Comparison of ENCODE assay signal across 1 cellular context in genomic region chr20:48738399-48739304, GRCh38.
TF ChIP-seq lines count a peak whose summit lies in the region.

No MANE protein-coding gene starts in this region.

TF ChIP-seq in GM12878, 131 proteins besides CTCF, POLR2A, EP300 and RAD21 (continued from another document and continues in another):
- no peak for TF ChIP-seq CEBPZ (IDR thresholded peaks at IDR 0.05; ENCODE audit: low read depth, low read length)
- TF ChIP-seq RBBP5 (conservative IDR thresholded peaks at IDR 0.05), result no peak
- no peak; the same call in 1 of the 2 replicates for TF ChIP-seq RB1 (IDR thresholded peaks at IDR 0.05; ENCODE audit: borderline replicate concordance)
- TF ChIP-seq JUNB (IDR thresholded peaks at IDR 0.05), result peak; percentile 99
- peak; percentile 96 for TF ChIP-seq TBL1XR1 (IDR thresholded peaks at IDR 0.05; ENCODE audit: low read depth, low read length)
- no peak for TF ChIP-seq STAT3 (IDR thresholded peaks at IDR 0.05; ENCODE audit: low read depth, low read length)
- 0 out of 2 replicates have a peak, but pooled peaks have one; percentile 6 for TF ChIP-seq SMC3 (IDR thresholded peaks at IDR 0.05; ENCODE audit: borderline replicate concordance, low read length)
- no peak for TF ChIP-seq ZNF384 (IDR thresholded peaks at IDR 0.05; ENCODE audit: borderline replicate concordance, low read depth, low read length)
- TF ChIP-seq MTA3 (IDR thresholded peaks at IDR 0.05; ENCODE audit: borderline replicate concordance, low read length), result peak; percentile 99; the same call in 1 of the 2 replicates
- TF ChIP-seq CEBPB (IDR thresholded peaks at IDR 0.05; ENCODE audit: borderline replicate concordance in 1 of 2, low read depth in 2 of 2, low read length in 2 of 2), result peak in 1 of 2 experiments; percentile 98; a peak in 2 of 4 replicates
- no peak for TF ChIP-seq E4F1 (IDR thresholded peaks at IDR 0.05; ENCODE audit: borderline replicate concordance, partially characterized antibody)
- peak; percentile 73 for TF ChIP-seq MYC (IDR thresholded peaks at IDR 0.05; ENCODE audit: insufficient read depth, insufficient read length, insufficient replicate concordance, low read length, severe bottlenecking)
- TF ChIP-seq, protein P1, sequence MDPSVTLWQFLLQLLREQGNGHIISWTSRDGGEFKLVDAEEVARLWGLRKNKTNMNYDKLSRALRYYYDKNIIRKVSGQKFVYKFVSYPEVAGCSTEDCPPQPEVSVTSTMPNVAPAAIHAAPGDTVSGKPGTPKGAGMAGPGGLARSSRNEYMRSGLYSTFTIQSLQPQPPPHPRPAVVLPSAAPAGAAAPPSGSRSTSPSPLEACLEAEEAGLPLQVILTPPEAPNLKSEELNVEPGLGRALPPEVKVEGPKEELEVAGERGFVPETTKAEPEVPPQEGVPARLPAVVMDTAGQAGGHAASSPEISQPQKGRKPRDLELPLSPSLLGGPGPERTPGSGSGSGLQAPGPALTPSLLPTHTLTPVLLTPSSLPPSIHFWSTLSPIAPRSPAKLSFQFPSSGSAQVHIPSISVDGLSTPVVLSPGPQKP (IDR thresholded peaks at IDR 0.05; ENCODE audit: low read depth, low read length), result no peak
- TF ChIP-seq PML (IDR thresholded peaks at IDR 0.05; ENCODE audit: low read length), result peak; percentile 98
- TF ChIP-seq ZZZ3 (IDR thresholded peaks at IDR 0.05; ENCODE audit: control insufficient read depth, insufficient read length, low read depth), result no peak
- TF ChIP-seq, protein P2, sequence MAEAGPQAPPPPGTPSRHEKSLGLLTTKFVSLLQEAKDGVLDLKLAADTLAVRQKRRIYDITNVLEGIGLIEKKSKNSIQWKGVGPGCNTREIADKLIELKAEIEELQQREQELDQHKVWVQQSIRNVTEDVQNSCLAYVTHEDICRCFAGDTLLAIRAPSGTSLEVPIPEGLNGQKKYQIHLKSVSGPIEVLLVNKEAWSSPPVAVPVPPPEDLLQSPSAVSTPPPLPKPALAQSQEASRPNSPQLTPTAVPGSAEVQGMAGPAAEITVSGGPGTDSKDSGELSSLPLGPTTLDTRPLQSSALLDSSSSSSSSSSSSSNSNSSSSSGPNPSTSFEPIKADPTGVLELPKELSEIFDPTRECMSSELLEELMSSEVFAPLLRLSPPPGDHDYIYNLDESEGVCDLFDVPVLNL (IDR thresholded peaks at IDR 0.05; ENCODE audit: low read depth, low read length), result no peak
- TF ChIP-seq CBFB (IDR thresholded peaks at IDR 0.05; ENCODE audit: low read depth), result peak; percentile 92
- TF ChIP-seq TARDBP (IDR thresholded peaks at IDR 0.05; ENCODE audit: borderline replicate concordance), result no peak; the same call in 1 of the 2 replicates
- TF ChIP-seq, protein P3, sequence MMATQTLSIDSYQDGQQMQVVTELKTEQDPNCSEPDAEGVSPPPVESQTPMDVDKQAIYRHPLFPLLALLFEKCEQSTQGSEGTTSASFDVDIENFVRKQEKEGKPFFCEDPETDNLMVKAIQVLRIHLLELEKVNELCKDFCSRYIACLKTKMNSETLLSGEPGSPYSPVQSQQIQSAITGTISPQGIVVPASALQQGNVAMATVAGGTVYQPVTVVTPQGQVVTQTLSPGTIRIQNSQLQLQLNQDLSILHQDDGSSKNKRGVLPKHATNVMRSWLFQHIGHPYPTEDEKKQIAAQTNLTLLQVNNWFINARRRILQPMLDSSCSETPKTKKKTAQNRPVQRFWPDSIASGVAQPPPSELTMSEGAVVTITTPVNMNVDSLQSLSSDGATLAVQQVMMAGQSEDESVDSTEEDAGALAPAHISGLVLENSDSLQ (IDR thresholded peaks at IDR 0.05), result peak; percentile 88
- peak; percentile 92 for TF ChIP-seq NBN (IDR thresholded peaks at IDR 0.05)
- TF ChIP-seq, protein P4, sequence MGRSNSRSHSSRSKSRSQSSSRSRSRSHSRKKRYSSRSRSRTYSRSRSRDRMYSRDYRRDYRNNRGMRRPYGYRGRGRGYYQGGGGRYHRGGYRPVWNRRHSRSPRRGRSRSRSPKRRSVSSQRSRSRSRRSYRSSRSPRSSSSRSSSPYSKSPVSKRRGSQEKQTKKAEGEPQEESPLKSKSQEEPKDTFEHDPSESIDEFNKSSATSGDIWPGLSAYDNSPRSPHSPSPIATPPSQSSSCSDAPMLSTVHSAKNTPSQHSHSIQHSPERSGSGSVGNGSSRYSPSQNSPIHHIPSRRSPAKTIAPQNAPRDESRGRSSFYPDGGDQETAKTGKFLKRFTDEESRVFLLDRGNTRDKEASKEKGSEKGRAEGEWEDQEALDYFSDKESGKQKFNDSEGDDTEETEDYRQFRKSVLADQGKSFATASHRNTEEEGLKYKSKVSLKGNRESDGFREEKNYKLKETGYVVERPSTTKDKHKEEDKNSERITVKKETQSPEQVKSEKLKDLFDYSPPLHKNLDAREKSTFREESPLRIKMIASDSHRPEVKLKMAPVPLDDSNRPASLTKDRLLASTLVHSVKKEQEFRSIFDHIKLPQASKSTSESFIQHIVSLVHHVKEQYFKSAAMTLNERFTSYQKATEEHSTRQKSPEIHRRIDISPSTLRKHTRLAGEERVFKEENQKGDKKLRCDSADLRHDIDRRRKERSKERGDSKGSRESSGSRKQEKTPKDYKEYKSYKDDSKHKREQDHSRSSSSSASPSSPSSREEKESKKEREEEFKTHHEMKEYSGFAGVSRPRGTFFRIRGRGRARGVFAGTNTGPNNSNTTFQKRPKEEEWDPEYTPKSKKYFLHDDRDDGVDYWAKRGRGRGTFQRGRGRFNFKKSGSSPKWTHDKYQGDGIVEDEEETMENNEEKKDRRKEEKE (IDR thresholded peaks at IDR 0.05), result no peak
- TF ChIP-seq BCL11A (IDR thresholded peaks at IDR 0.05; ENCODE audit: low read depth, low read length), result peak; percentile 100
- TF ChIP-seq NR2F1 (conservative IDR thresholded peaks at IDR 0.05), result peak; percentile 85
- TF ChIP-seq RCOR1 (conservative IDR thresholded peaks at IDR 0.05; ENCODE audit: low read depth, low read length), result no peak
- peak; percentile 80 for TF ChIP-seq ATF7 (IDR thresholded peaks at IDR 0.05; ENCODE audit: low read depth)
- TF ChIP-seq EED (IDR thresholded peaks at IDR 0.05; ENCODE audit: low read depth), result peak; percentile 98
- peak; percentile 85 for TF ChIP-seq YY1 (IDR thresholded peaks at IDR 0.05; ENCODE audit: low read depth, low read length)
- TF ChIP-seq POLR2AphosphoS2 (IDR thresholded peaks at IDR 0.05; ENCODE audit: low read depth, low read length), result no peak
- TF ChIP-seq NFYA (IDR thresholded peaks at IDR 0.05; ENCODE audit: borderline replicate concordance, low read depth, low read length), result no peak
- TF ChIP-seq ETV6 (conservative IDR thresholded peaks at IDR 0.05 in 1 of 2, IDR thresholded peaks at IDR 0.05 in 1 of 2; ENCODE audit: borderline replicate concordance in 1 of 2, low read depth in 1 of 2), result peak in 1 of 2 experiments; percentile 87; a peak in 2 of 4 replicates
- TF ChIP-seq NR2C2 (IDR thresholded peaks at IDR 0.05; ENCODE audit: borderline replicate concordance, control insufficient read depth, insufficient read length, low read depth), result no peak
- no peak for TF ChIP-seq HCFC1 (IDR thresholded peaks at IDR 0.05; ENCODE audit: low read length)
- peak; percentile 28; the same call in 1 of the 2 replicates for TF ChIP-seq ZNF207 (IDR thresholded peaks at IDR 0.05; ENCODE audit: borderline replicate concordance)
- TF ChIP-seq, protein P5, sequence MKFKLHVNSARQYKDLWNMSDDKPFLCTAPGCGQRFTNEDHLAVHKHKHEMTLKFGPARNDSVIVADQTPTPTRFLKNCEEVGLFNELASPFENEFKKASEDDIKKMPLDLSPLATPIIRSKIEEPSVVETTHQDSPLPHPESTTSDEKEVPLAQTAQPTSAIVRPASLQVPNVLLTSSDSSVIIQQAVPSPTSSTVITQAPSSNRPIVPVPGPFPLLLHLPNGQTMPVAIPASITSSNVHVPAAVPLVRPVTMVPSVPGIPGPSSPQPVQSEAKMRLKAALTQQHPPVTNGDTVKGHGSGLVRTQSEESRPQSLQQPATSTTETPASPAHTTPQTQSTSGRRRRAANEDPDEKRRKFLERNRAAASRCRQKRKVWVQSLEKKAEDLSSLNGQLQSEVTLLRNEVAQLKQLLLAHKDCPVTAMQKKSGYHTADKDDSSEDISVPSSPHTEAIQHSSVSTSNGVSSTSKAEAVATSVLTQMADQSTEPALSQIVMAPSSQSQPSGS (IDR thresholded peaks at IDR 0.05; ENCODE audit: low read length), result peak; percentile 98
- peak in 1 of 2 experiments; percentile 52; a peak in 1 of 3 replicates for TF ChIP-seq EGR1 (IDR thresholded peaks at IDR 0.05; ENCODE audit: borderline replicate concordance in 1 of 2, low read depth in 2 of 2, low read length in 2 of 2)
- TF ChIP-seq CHD1 (IDR thresholded peaks at IDR 0.05; ENCODE audit: low read depth, low read length), result no peak
- TF ChIP-seq SMARCA5 (IDR thresholded peaks at IDR 0.05), result no peak
- peak; percentile 64 for TF ChIP-seq ZNF24 (IDR thresholded peaks at IDR 0.05)
- TF ChIP-seq, protein P6, sequence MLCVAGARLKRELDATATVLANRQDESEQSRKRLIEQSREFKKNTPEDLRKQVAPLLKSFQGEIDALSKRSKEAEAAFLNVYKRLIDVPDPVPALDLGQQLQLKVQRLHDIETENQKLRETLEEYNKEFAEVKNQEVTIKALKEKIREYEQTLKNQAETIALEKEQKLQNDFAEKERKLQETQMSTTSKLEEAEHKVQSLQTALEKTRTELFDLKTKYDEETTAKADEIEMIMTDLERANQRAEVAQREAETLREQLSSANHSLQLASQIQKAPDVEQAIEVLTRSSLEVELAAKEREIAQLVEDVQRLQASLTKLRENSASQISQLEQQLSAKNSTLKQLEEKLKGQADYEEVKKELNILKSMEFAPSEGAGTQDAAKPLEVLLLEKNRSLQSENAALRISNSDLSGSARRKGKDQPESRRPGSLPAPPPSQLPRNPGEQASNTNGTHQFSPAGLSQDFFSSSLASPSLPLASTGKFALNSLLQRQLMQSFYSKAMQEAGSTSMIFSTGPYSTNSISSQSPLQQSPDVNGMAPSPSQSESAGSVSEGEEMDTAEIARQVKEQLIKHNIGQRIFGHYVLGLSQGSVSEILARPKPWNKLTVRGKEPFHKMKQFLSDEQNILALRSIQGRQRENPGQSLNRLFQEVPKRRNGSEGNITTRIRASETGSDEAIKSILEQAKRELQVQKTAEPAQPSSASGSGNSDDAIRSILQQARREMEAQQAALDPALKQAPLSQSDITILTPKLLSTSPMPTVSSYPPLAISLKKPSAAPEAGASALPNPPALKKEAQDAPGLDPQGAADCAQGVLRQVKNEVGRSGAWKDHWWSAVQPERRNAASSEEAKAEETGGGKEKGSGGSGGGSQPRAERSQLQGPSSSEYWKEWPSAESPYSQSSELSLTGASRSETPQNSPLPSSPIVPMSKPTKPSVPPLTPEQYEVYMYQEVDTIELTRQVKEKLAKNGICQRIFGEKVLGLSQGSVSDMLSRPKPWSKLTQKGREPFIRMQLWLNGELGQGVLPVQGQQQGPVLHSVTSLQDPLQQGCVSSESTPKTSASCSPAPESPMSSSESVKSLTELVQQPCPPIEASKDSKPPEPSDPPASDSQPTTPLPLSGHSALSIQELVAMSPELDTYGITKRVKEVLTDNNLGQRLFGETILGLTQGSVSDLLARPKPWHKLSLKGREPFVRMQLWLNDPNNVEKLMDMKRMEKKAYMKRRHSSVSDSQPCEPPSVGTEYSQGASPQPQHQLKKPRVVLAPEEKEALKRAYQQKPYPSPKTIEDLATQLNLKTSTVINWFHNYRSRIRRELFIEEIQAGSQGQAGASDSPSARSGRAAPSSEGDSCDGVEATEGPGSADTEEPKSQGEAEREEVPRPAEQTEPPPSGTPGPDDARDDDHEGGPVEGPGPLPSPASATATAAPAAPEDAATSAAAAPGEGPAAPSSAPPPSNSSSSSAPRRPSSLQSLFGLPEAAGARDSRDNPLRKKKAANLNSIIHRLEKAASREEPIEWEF (IDR thresholded peaks at IDR 0.05; ENCODE audit: insufficient replicate concordance, low read depth, low read length), result no peak
- TF ChIP-seq ASH2L (IDR thresholded peaks at IDR 0.05; ENCODE audit: borderline replicate concordance, low read depth), result peak; percentile 27; the same call in 1 of the 2 replicates
- no peak for TF ChIP-seq PAX8 (IDR thresholded peaks at IDR 0.05)
- peak; percentile 59; the same call in 1 of the 2 replicates for TF ChIP-seq SPI1 (IDR thresholded peaks at IDR 0.05; ENCODE audit: borderline replicate concordance, insufficient read depth, low read depth, low read length)
- peak; percentile 100 for TF ChIP-seq NFIC (IDR thresholded peaks at IDR 0.05; ENCODE audit: low read depth, low read length)
